Comparison of ENCODE assay signal across 25 cellular contexts in the genomic region with DNA sequence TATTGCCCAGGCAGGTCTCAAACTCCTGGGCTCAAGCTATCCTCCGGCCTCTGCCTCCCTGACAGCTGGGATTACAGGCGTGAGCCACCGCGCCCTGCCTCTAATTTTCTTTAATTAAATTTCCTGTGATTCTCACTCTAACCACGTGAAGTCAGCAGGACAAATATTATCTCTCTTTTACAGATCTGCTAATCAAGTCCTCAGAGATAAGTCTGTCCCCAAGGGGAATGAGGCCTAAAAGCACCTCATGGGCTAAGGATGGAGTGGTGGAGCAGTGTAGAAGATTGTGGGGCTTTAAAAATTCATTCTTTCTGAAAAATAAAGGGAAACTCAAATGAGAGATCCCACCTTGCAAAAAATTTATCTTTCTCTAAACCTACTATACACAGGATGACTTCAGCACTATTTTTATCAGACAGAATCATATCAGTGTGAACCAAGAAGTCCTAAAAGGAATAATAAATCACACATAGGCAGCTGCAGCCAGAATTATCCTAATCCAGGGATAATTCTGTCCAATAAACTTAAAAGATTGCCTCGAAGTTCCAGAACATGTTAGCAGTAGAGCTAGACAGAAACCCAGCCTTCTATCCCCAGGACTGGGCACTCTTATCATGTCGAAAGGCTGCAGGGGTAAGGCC. TPM values are rescaled to one million over a fixed set of nuclear protein-coding genes. Genes with fewer than 3 reads are reported as not detected.
DNase-seq lines count a peak whose midpoint lies in the region; ATAC-seq, FAIRE-seq and TF ChIP-seq lines count a peak whose summit lies in the region.
"Had no signal": no experiment of that assay in that cellular context is flagged by ENCODE, and none has a peak within 500 bp of the region (broad histone marks: within the 10 kb centered on the region; RNA-seq: fewer than 3 reads in every experiment).

No MANE protein-coding gene starts in this region.

- no peak overlapping the region for H3K9ac ChIP-seq in K562 (ENCODE audit: insufficient read depth in 1 of 2, low read depth in 2 of 2, low read length in 2 of 2)
- H3K9ac ChIP-seq: GM23248 had no signal

- peak; percentile 53 for DNase-seq in D721Med (ENCODE audit: insufficient read length, low spot score)
- DNase-seq in NCI-H82 treated with DMSO at 0.1 percent for 48 hours (lab: John Stamatoyannopoulos, UW; ENCODE audit: unreplicated experiment): peak; percentile 69
- peak in 2 of 4 experiments; percentile 16 to 19 for DNase-seq in K562 (ENCODE audit: extremely low read depth in 1 of 4, low spot score in 3 of 4)
- peak; percentile 3 for DNase-seq in myocyte (ENCODE audit: low read depth)
- DNase-seq in EL: no peak
- DNase-seq in SKM-1 (lab: John Stamatoyannopoulos, UW; ENCODE audit: unreplicated experiment): no peak
- DNase-seq in DMS114 treated with DMSO at 0.1 percent for 48 hours (lab: John Stamatoyannopoulos, UW; ENCODE audit: unreplicated experiment): no peak
- DNase-seq: BE2C; CD4-positive, CD25-positive, alpha-beta regulatory T cell; COR-L47; DMS 273 treated with DMSO at 0.1 percent for 48 hours; DND-41; GM23248; H9; KBM-7; MV-4-11; NCI-H1105; NCI-H2029; NCI-H446; NCI-H526; T-cell had no signal

- H3K9me1 ChIP-seq in K562 (ENCODE audit: control insufficient read depth, insufficient read depth, low read length): no peaks in the 10 kb centered on the region

- TF ChIP-seq RAD21 in K562 (CRISPR knock-in tag; conservative IDR thresholded peaks at IDR 0.05 in 1 of 2, IDR thresholded peaks at IDR 0.05 in 1 of 2): no peak

- in situ Hi-C loops in K562 (cut with MboI): no loop called here

- TF ChIP-seq POLR2A in K562 (conservative IDR thresholded peaks at IDR 0.05): no peak

- no peak overlapping the region for H3K4me3 ChIP-seq in K562
- H3K4me3 ChIP-seq: GM23248 had no signal

- POLR2A ChIA-PET in K562 (lab: Yijun Ruan, JAX): interaction anchor here (1.2 kb wide), 1 partner anchor 19 kb away, joined by 3 read pairs; no protein-coding TSS in a partner anchor

- TF ChIP-seq EP300 in K562 (IDR thresholded peaks at IDR 0.05; ENCODE audit: low read length): no peak

- CTCF ChIA-PET in K562 (lab: Yijun Ruan, JAX; ENCODE audit: low intra/inter-chr PET ratio): no interaction called here

- 13% methylated on average over 7 of the region's 7 CpGs for WGBS in K562 (ENCODE audit: insufficient coverage, low coverage, missing lambda C conversion rate)

- H3K27ac ChIP-seq in K562 (ENCODE audit: extremely low read depth, low read depth, low read length): no peak overlapping the region
- H3K27ac ChIP-seq: GM23248 had no signal

- no TSS peak for BruUV-seq in K562 (replicated peaks; lab: Mats Ljungman, UMichigan)

- peak; percentile 82 for FAIRE-seq in D721Med (lab: Jason Lieb, UNC)
- peak; percentile 19 for FAIRE-seq in K562 (lab: Jason Lieb, UNC)
- FAIRE-seq: GM18507, HTR-8/SVneo, RCC 7860 had no signal

- H3K4me1 ChIP-seq in K562 (replicated peaks in 1 of 2; ENCODE audit: control insufficient read depth in 2 of 2, insufficient read depth in 2 of 2, low read length in 2 of 2): peaks cover 6 to 12% of the 10 kb centered on the region in 2 experiments; a peak in 4 of 5 replicates
- H3K4me1 ChIP-seq: BE2C had no signal

- no peak overlapping the region for H2AFZ ChIP-seq in K562 (ENCODE audit: low read depth, low read length)
- H2AFZ ChIP-seq: GM23248 had no signal

- no peaks in the 10 kb centered on the region for H3K27me3 ChIP-seq in K562 (ENCODE audit: control insufficient read depth in 2 of 2, insufficient read depth in 2 of 2, low read length in 2 of 2)
- H3K27me3 ChIP-seq: BE2C had no signal

- intact Hi-C loops in K562 (cut with micrococcal nuclease): no loop called here

- no peak for TF ChIP-seq CTCF in D721Med (IDR thresholded peaks at IDR 0.05; ENCODE audit: insufficient read depth, missing control alignments)
- TF ChIP-seq CTCF in K562 (IDR thresholded peaks at IDR 0.05 in 2 of 3, conservative IDR thresholded peaks at IDR 0.05 in 1 of 3; ENCODE audit: insufficient read depth in 2 of 3, low read depth in 1 of 3, low read length in 3 of 3): no peak

- H3K4me2 ChIP-seq in K562 (ENCODE audit: insufficient read depth, low read length): no peak overlapping the region; the same call in 1 of the 2 replicates

- no peaks in the 10 kb centered on the region for H3K36me3 ChIP-seq in K562 (ENCODE audit: control insufficient read depth, insufficient read depth, low read length)
- H3K36me3 ChIP-seq: BE2C had no signal

- peak; percentile 78 for ATAC-seq in K562
- ATAC-seq in GM21717 (IDR thresholded peaks at IDR 0.05; ENCODE audit: unreplicated experiment): no peak
- ATAC-seq: T-cell had no signal

- no peaks in the 10 kb centered on the region for H3K9me3 ChIP-seq in K562 (replicated peaks; ENCODE audit: control insufficient read depth, insufficient read depth, low read depth, low read length)
- H3K9me3 ChIP-seq: BE2C had no signal

- no peaks in the 10 kb centered on the region for H3K79me2 ChIP-seq in K562 (ENCODE audit: control insufficient read depth, insufficient read depth, low read length)

- H4K20me1 ChIP-seq in K562 (replicated peaks; ENCODE audit: control insufficient read depth, insufficient read depth, low read length): no peaks in the 10 kb centered on the region

TF ChIP-seq in K562, 482 proteins besides CTCF, POLR2A, EP300 and RAD21 (continues in another document):
- TF ChIP-seq, protein P1, sequence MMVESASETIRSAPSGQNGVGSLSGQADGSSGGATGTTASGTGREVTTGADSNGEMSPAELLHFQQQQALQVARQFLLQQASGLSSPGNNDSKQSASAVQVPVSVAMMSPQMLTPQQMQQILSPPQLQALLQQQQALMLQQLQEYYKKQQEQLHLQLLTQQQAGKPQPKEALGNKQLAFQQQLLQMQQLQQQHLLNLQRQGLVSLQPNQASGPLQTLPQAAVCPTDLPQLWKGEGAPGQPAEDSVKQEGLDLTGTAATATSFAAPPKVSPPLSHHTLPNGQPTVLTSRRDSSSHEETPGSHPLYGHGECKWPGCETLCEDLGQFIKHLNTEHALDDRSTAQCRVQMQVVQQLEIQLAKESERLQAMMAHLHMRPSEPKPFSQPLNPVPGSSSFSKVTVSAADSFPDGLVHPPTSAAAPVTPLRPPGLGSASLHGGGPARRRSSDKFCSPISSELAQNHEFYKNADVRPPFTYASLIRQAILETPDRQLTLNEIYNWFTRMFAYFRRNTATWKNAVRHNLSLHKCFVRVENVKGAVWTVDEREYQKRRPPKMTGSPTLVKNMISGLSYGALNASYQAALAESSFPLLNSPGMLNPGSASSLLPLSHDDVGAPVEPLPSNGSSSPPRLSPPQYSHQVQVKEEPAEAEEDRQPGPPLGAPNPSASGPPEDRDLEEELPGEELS (CRISPR knock-in tag; IDR thresholded peaks at IDR 0.05; ENCODE audit: borderline replicate concordance): no peak
- TF ChIP-seq SAP30 (IDR thresholded peaks at IDR 0.05; ENCODE audit: borderline replicate concordance, insufficient read depth, low read depth, low read length, poor library complexity, severe bottlenecking) (no peak), GTF2F1 (IDR thresholded peaks at IDR 0.05; ENCODE audit: low read depth, low read length) (no peak), ZNF431 (CRISPR knock-in tag; IDR thresholded peaks at IDR 0.05) (no peak), KAT8 (IDR thresholded peaks at IDR 0.05; ENCODE audit: low read depth) (no peak), MCM3 (IDR thresholded peaks at IDR 0.05) (no peak)
- TF ChIP-seq, protein P2, sequence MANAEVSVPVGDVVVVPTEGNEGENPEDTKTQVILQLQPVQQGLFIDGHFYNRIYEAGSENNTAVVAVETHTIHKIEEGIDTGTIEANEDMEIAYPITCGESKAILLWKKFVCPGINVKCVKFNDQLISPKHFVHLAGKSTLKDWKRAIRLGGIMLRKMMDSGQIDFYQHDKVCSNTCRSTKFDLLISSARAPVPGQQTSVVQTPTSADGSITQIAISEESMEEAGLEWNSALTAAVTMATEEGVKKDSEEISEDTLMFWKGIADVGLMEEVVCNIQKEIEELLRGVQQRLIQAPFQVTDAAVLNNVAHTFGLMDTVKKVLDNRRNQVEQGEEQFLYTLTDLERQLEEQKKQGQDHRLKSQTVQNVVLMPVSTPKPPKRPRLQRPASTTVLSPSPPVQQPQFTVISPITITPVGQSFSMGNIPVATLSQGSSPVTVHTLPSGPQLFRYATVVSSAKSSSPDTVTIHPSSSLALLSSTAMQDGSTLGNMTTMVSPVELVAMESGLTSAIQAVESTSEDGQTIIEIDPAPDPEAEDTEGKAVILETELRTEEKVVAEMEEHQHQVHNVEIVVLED (CRISPR knock-in tag; IDR thresholded peaks at IDR 0.05): no peak
- TF ChIP-seq, protein P3, sequence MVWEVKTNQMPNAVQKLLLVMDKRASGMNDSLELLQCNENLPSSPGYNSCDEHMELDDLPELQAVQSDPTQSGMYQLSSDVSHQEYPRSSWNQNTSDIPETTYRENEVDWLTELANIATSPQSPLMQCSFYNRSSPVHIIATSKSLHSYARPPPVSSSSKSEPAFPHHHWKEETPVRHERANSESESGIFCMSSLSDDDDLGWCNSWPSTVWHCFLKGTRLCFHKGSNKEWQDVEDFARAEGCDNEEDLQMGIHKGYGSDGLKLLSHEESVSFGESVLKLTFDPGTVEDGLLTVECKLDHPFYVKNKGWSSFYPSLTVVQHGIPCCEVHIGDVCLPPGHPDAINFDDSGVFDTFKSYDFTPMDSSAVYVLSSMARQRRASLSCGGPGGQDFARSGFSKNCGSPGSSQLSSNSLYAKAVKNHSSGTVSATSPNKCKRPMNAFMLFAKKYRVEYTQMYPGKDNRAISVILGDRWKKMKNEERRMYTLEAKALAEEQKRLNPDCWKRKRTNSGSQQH (CRISPR knock-in tag; IDR thresholded peaks at IDR 0.05): no peak

RNA-seq across cellular contexts. Expression of a gene that starts 38.3 kb away (rescaled TPM):
- 9.0 and 18.4 TPM in 2 replicates for total RNA-seq in K562 (2011; cell fraction: chromatin; rRNA removed; ENCODE audit: low replicate concordance)
- total RNA-seq in K562 (2011; cell fraction: nucleolus; rRNA removed): 3.4 and 4.0 TPM in 2 replicates
- 10.2 and 18.2 TPM in 2 replicates for total RNA-seq in K562 (2011; cell fraction: nucleoplasm; rRNA removed)
- total RNA-seq in K562 (2014; rRNA removed): 0.82 and 1.5 TPM in 2 replicates
- total RNA-seq in K562 (2014; rRNA removed; fragmentation: Illumina TruSeq; extraction: Trizol): 3.2 and 3.3 TPM in 2 replicates
- total RNA-seq in K562 (2015; rRNA removed; fragmentation: Illumina TruSeq; extraction: Trizol): 3.3 and 3.6 TPM in 2 replicates
- 3.8 and 4.5 TPM in 2 replicates for total RNA-seq in K562 (2021)
- 4.4 and 6.9 TPM in 2 replicates for polyA plus RNA-seq in K562 (2011; rRNA removed)
- 1.6 and 3.4 TPM in 2 replicates for polyA plus RNA-seq in K562 (2011; cell fraction: cytosol; rRNA removed)
- 1.9 and 3.1 TPM in 2 replicates for polyA plus RNA-seq in K562 (2011; cell fraction: nucleus; rRNA removed)
- polyA plus RNA-seq in K562 (2012): 2.7 and 3.1 TPM in 2 replicates
- polyA plus RNA-seq in K562 (2014; fragmentation: Illumina TruSeq; extraction: Trizol): 3.8 and 5.0 TPM in 2 replicates
- polyA plus RNA-seq in K562 (2014; fragmentation: Nextera tagmentation; extraction: Ambion mirVana): 1 to 10 TPM in 1 of 2 experiments, under 1 TPM in 1; 0.73 to 1.0 TPM
- polyA plus RNA-seq in K562 (2014; rRNA removed): 1.7 and 2.6 TPM in 2 replicates
- 14.7 and 19.6 TPM in 2 replicates for polyA minus RNA-seq in K562 (2011; rRNA and poly(A)+ RNA removed)
- polyA minus RNA-seq in K562 (2011; cell fraction: cytosol; rRNA and poly(A)+ RNA removed): 4.9 and 6.9 TPM in 2 replicates
- polyA minus RNA-seq in K562 (2011; cell fraction: nucleus; rRNA and poly(A)+ RNA removed): 1.3 and 3.6 TPM in 2 replicates
- 30.1 and 31.8 TPM in 2 replicates for total RNA-seq in myocyte
- 31.3 TPM for polyA plus RNA-seq in myocyte (2012)

Comparison
In these comparisons a context has a peak if more than half of its experiments do, and no peak if none do; other contexts are left out.
1. DNase-seq: peak in D721Med (single experiment), NCI-H82 treated with DMSO at 0.1 percent for 48 hours (single experiment) and myocyte (single experiment); none in EL (single experiment), SKM-1 (single experiment) and DMS114 treated with DMSO at 0.1 percent for 48 hours (single experiment).